9 cellular contexts compared by ENCODE assay signal in genomic region chr15:85475317-85475701, GRCh38.
A peak's percentile ranks its signal among the peaks of the same experiment; 100 is the strongest.
DNase-seq lines count a peak whose midpoint lies in the region; ATAC-seq lines count a peak whose summit lies in the region.
"Had no signal": no experiment of that assay in that cellular context is flagged by ENCODE, and none has a peak within 500 bp of the region (broad histone marks: within the 10 kb centered on the region; RNA-seq: fewer than 3 reads in every experiment).

No MANE protein-coding gene starts in this region.

- ATAC-seq in GM21423 (IDR thresholded peaks at IDR 0.05; ENCODE audit: unreplicated experiment) (peak; percentile 82), HG03575 (IDR thresholded peaks at IDR 0.05; ENCODE audit: extremely low read depth, insufficient number of reproducible peaks, low FRiP score, unreplicated experiment) (peak; percentile 40)

- peak; percentile 66 for DNase-seq in GF-D8 (lab: John Stamatoyannopoulos, UW)
- peak; percentile 87 for DNase-seq in dermis blood vessel endothelial cell
- DNase-seq in HPDE6-E6E7 (ENCODE audit: extremely low spot score) = no peak
- no peak for DNase-seq in SW480 (ENCODE audit: low spot score)
- no peak for DNase-seq in NCI-H128 (lab: John Stamatoyannopoulos, UW; ENCODE audit: unreplicated experiment)
- no peak for DNase-seq in NCI-H524 treated with DMSO at 0.1 percent for 48 hours (lab: John Stamatoyannopoulos, UW)
- DNase-seq: SHP77 had no signal

Comparison
In these comparisons a context has a peak if more than half of its experiments do, and no peak if none do; other contexts are left out.
1. DNase-seq: peak in GF-D8 (single experiment) and dermis blood vessel endothelial cell (single experiment); none in HPDE6-E6E7 (single experiment), SW480 (single experiment), NCI-H128 (single experiment) and NCI-H524 treated with DMSO at 0.1 percent for 48 hours (single experiment).